ENCODE assay signal across 18 cellular contexts in the genomic region with DNA sequence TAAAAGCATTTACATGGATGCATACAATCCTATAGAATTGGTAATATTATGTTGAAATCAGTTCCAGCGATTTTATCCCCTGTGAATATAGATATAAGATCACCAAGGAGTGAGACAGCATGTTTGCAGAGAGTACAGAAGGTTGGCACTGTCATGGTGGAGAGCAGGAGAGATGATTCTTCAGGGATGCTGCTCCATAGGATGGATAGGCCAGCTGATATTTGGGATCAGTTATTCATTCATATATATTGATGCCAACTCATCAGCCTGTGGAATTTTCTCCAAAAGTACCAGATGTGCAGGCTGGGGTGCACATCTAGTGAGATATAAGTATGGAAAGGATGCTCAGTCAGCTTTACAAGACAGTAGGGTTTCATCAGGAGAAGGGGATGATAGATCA.
A peak's percentile ranks its signal among the peaks of the same experiment; 100 is the strongest.
DNase-seq lines count a peak whose midpoint lies in the region; ATAC-seq, FAIRE-seq and TF ChIP-seq lines count a peak whose summit lies in the region.
"Had no signal": no experiment of that assay in that cellular context is flagged by ENCODE, and none has a peak within 500 bp of the region (broad histone marks: within the 10 kb centered on the region; RNA-seq: fewer than 3 reads in every experiment).

No MANE protein-coding gene starts in this region.

- TF ChIP-seq POLR2A in GM12891 (IDR thresholded peaks at IDR 0.05; ENCODE audit: low read depth, low read length), result peak; percentile 66

- FAIRE-seq in GM12891 (lab: Jason Lieb, UNC) (peak; percentile 59), GM18507 (lab: Jason Lieb, UNC) (peak; percentile 57)
- FAIRE-seq: A204.1, D721Med, G401.6 had no signal

- DNase-seq in GM12891 (ENCODE audit: insufficient read length, low spot score), result no peak
- DNase-seq in GM18507 (ENCODE audit: extremely low spot score, insufficient read length, low read depth), result no peak
- no peak for DNase-seq in GOT3 (lab: John Stamatoyannopoulos, UW)
- DNase-seq in stimulated activated naive CD8-positive, alpha-beta T cell treated with anti-CD3 and anti-CD28 coated beads, Interleukin-15, Interleukin-2, amounts not matched to agents 100 U/mL and 50 U/mL, for 24 hours, result no peak
- DNase-seq: 8988T; ACHN; BE2C; C1 segment of cervical spinal cord; Caco-2; Calu3; CD4-positive, alpha-beta T cell; CD8-positive, alpha-beta T cell; DMS79 treated with DMSO at 0.1 percent for 48 hours; GF-D8 had no signal

- no peak for ATAC-seq in GM21619 (IDR thresholded peaks at IDR 0.05; ENCODE audit: unreplicated experiment)
- no peak for ATAC-seq in stimulated activated naive CD8-positive, alpha-beta T cell treated with anti-CD3 and anti-CD28 coated beads, Interleukin-15, Interleukin-2, amounts not matched to agents 100 U/mL and 50 U/mL, for 24 hours
- ATAC-seq: CD8-positive, alpha-beta T cell had no signal

TF ChIP-seq in GM12891, 5 proteins besides CTCF, POLR2A, EP300 and RAD21:
- TF ChIP-seq POLR2AphosphoS5 (IDR thresholded peaks at IDR 0.05; ENCODE audit: low read depth, low read length), result peak; percentile 71
- TF ChIP-seq POU2F2 (IDR thresholded peaks at IDR 0.05; ENCODE audit: low read depth, low read length), result no peak
